8 cellular contexts compared by ENCODE assay signal in genomic region chr5:139481580-139482049, GRCh38. TPM values are rescaled to one million over a fixed set of nuclear protein-coding genes. Genes with fewer than 3 reads are reported as not detected.
DNase-seq lines count a peak whose midpoint lies in the region; ATAC-seq, FAIRE-seq and TF ChIP-seq lines count a peak whose summit lies in the region.

No MANE protein-coding gene starts in this region.

- TF ChIP-seq CTCF in AG04450 (IDR thresholded peaks at IDR 0.05; ENCODE audit: low read depth, low read length) (peak; percentile 30), endothelial cell of umbilical vein (IDR thresholded peaks at IDR 0.05; ENCODE audit: extremely low read depth in 1 of 2, insufficient read depth in 1 of 2, low read depth in 1 of 2, low read length in 2 of 2) (peak in 1 of 2 donors; percentile 36), neural progenitor cell (IDR thresholded peaks at IDR 0.05) (no peak)

- H3K27me3 Mint-ChIP-seq in neural progenitor cell (ENCODE audit: insufficient read depth, low read depth), result peaks cover 10% of the 10 kb centered on the region

- peak overlapping the region; percentile 51 for H3K18ac ChIP-seq in neuronal stem cell (ENCODE audit: low read length)

- no peak for TF ChIP-seq POLR2A in endothelial cell of umbilical vein (IDR thresholded peaks at IDR 0.05; ENCODE audit: low read depth, low read length)

- peak overlapping the region; percentile 7 for H2BK12ac ChIP-seq in neuronal stem cell (ENCODE audit: low read length)

- H3K4me1 ChIP-seq in endothelial cell of umbilical vein (ENCODE audit: control insufficient read depth, extremely low read depth, insufficient read depth, low read length) (peaks cover 27% of the 10 kb centered on the region), neuronal stem cell (ENCODE audit: control insufficient read depth in 2 of 2, insufficient read depth in 1 of 2, low read depth in 1 of 2, low read length in 2 of 2) (peaks cover 6 to 10% of the 10 kb centered on the region in 2 donors), neural progenitor cell (peaks cover 7% of the 10 kb centered on the region)

- DNase-seq in AG04450 (ENCODE audit: low read depth, low spot score), result no peak
- peak; percentile 48 for DNase-seq in RPMI8226
- DNase-seq in endothelial cell of umbilical vein (ENCODE audit: low read depth, low spot score), result no peak
- DNase-seq in neuronal stem cell (ENCODE audit: low spot score), result no peak
- no peak for DNase-seq in activated gamma-delta T cell (lab: John Stamatoyannopoulos, UW)
- no peak for DNase-seq in neural progenitor cell (ENCODE audit: low spot score)

- peak; percentile 8 for ATAC-seq in GM18870 (IDR thresholded peaks at IDR 0.05; ENCODE audit: unreplicated experiment)
- ATAC-seq in GM21360 (IDR thresholded peaks at IDR 0.05; ENCODE audit: unreplicated experiment), result no peak

- no CpG with 5 or more reads among the region's 5 CpGs for WGBS in neuronal stem cell (ENCODE audit: extremely low coverage in 2 of 2, insufficient read length in 2 of 2, insufficient replicate concordance in 1 of 2), 2 donors

- H3K27me3 ChIP-seq in AG04450 (ENCODE audit: control insufficient read depth, insufficient read depth, low read length), result no peaks in the 10 kb centered on the region
- H3K27me3 ChIP-seq in endothelial cell of umbilical vein (ENCODE audit: control insufficient read depth in 2 of 2, insufficient read depth in 2 of 2, low read length in 2 of 2), result no peaks in the 10 kb centered on the region
- peaks cover 0 to 3% (median 0%) of the 10 kb centered on the region in 3 experiments for H3K27me3 ChIP-seq in neuronal stem cell (ENCODE audit: control insufficient read depth in 3 of 3, insufficient read depth in 3 of 3, low read depth in 1 of 3, low read length in 3 of 3)
- H3K27me3 ChIP-seq in neural progenitor cell, result no peaks in the 10 kb centered on the region

- BruUV-seq in endothelial cell of umbilical vein (replicated peaks; lab: Mats Ljungman, UMichigan), result no TSS peak

- peak overlapping the region; percentile 6 for H2AK5ac ChIP-seq in neuronal stem cell (ENCODE audit: low read depth, low read length)

- no peaks in the 10 kb centered on the region for H3K9me3 Mint-ChIP-seq in neural progenitor cell

- dilution Hi-C loops in endothelial cell of umbilical vein (cut with MboI; ENCODE audit: extremely low pct_ligation_motif_present, low sequenced_read_pairs), result no loop called here

- no peaks in the 10 kb centered on the region for H3F3A ChIP-seq in neural progenitor cell (ENCODE audit: low read depth)

- H3K14ac ChIP-seq in neuronal stem cell (ENCODE audit: low read length), result no peak overlapping the region

- peak overlapping the region; percentile 53 for H2BK120ac ChIP-seq in neuronal stem cell (ENCODE audit: low read depth, low read length)

- no peak overlapping the region for H3K27ac Mint-ChIP-seq in neural progenitor cell

- no peaks in the 10 kb centered on the region for H3K9me1 ChIP-seq in endothelial cell of umbilical vein (replicated peaks; ENCODE audit: control insufficient read depth, extremely low read depth, insufficient read depth, low read length)

- H2AFZ ChIP-seq in endothelial cell of umbilical vein (ENCODE audit: low read depth, low read length) (peak overlapping the region; percentile 24), neuronal stem cell (ENCODE audit: low read length) (peak overlapping the region; percentile 13), neural progenitor cell (replicated peaks) (no peak overlapping the region)

- H3K4me3 Mint-ChIP-seq in neural progenitor cell, result no peak overlapping the region

- H3K36me3 Mint-ChIP-seq in neural progenitor cell, result no peaks in the 10 kb centered on the region

- H3K23ac ChIP-seq in neuronal stem cell (ENCODE audit: low read depth, low read length, poor library complexity), result peak overlapping the region; percentile 67

- intact Hi-C loops in endothelial cell of umbilical vein (cut with micrococcal nuclease), result loop anchor here (1.0 kb wide), 6 partner anchors 8 to 37 kb away; partner anchors contain the start of gene ECSCR

- H3K9me3 ChIP-seq in AG04450 (ENCODE audit: control insufficient read depth, insufficient read depth, low read length), result no peaks in the 10 kb centered on the region
- H3K9me3 ChIP-seq in endothelial cell of umbilical vein (replicated peaks; ENCODE audit: control insufficient read depth, insufficient read depth, low read length), result no peaks in the 10 kb centered on the region
- H3K9me3 ChIP-seq in neuronal stem cell (replicated peaks in 1 of 2; ENCODE audit: control insufficient read depth in 2 of 2, insufficient read depth in 1 of 2, low read depth in 1 of 2, low read length in 2 of 2), result no peaks in the 10 kb centered on the region
- H3K9me3 ChIP-seq in neural progenitor cell (ENCODE audit: low read depth), result no peaks in the 10 kb centered on the region

- H3K79me2 ChIP-seq in endothelial cell of umbilical vein (ENCODE audit: control insufficient read depth, insufficient read depth, low read length) (peaks cover 14% of the 10 kb centered on the region), neural progenitor cell (ENCODE audit: low read depth) (no peaks in the 10 kb centered on the region)

- no peak overlapping the region for H3K4ac ChIP-seq in neuronal stem cell (ENCODE audit: low read length)

- H4K20me1 ChIP-seq in endothelial cell of umbilical vein (replicated peaks; ENCODE audit: control insufficient read depth, extremely low read depth, insufficient read depth, low read length), result no peaks in the 10 kb centered on the region
- no peaks in the 10 kb centered on the region for H4K20me1 ChIP-seq in neural progenitor cell (ENCODE audit: low read depth)

- H3K4me2 ChIP-seq in endothelial cell of umbilical vein (ENCODE audit: insufficient read depth, low read length) (peak overlapping the region; percentile 87), neuronal stem cell (ENCODE audit: insufficient read depth, low read length, poor library complexity, severe bottlenecking) (no peak overlapping the region), neural progenitor cell (no peak overlapping the region)

- POLR2A ChIA-PET in AG04450 (lab: Yijun Ruan, JAX) (interaction anchor here (0.5 to 1.5 kb wide), 7 partner anchors 8 to 93 kb away, joined by 3 to 7 read pairs (median 5); partner anchors contain the start of gene UBE2D2), endothelial cell of umbilical vein (lab: Charles Lee) (interaction anchor here (0.5 to 2.2 kb wide), 7 partner anchors 8 to 38 kb away, joined by 3 to 21 read pairs (median 7); partner anchors contain the start of gene ECSCR)

- H3K4me1 Mint-ChIP-seq in neural progenitor cell, result peaks cover 21% of the 10 kb centered on the region

- no peak overlapping the region for H4K91ac ChIP-seq in neuronal stem cell (ENCODE audit: low read depth, low read length, poor library complexity)

- no peak for FAIRE-seq in endothelial cell of umbilical vein (lab: Jason Lieb, UNC)

- H3K27ac ChIP-seq in AG04450 (ENCODE audit: low read depth, low read length) (peak overlapping the region; percentile 92), endothelial cell of umbilical vein (ENCODE audit: insufficient read depth, low read depth, low read length) (peak overlapping the region; percentile 94), neuronal stem cell (replicated peaks; ENCODE audit: low read length) (no peak overlapping the region), neural progenitor cell (no peak overlapping the region)

- peak overlapping the region; percentile 29 for H2BK5ac ChIP-seq in neuronal stem cell (ENCODE audit: low read length)

- H3K36me3 ChIP-seq in endothelial cell of umbilical vein (ENCODE audit: control insufficient read depth in 2 of 2, extremely low read depth in 1 of 2, insufficient read depth in 2 of 2, low read length in 2 of 2) (peaks cover 4 to 15% of the 10 kb centered on the region in 2 experiments), neuronal stem cell (replicated peaks in 1 of 2; ENCODE audit: control insufficient read depth in 2 of 2, insufficient read depth in 2 of 2, low read length in 2 of 2) (no peaks in the 10 kb centered on the region), neural progenitor cell (no peaks in the 10 kb centered on the region)

- H2BK15ac ChIP-seq in neuronal stem cell (ENCODE audit: low read length), result peak overlapping the region; percentile 72

- H4K8ac ChIP-seq in neuronal stem cell (ENCODE audit: low read depth, low read length), result no peak overlapping the region

- CTCF ChIA-PET in AG04450 (lab: Charles Lee), result interaction anchor here (0.9 to 1.7 kb wide), 3 partner anchors 22 to 60 kb away, joined by 3 to 8 read pairs (median 5); no protein-coding TSS in a partner anchor
- CTCF ChIA-PET in endothelial cell of umbilical vein (lab: Charles Lee), result interaction anchor here (0.6 to 3.2 kb wide), 13 partner anchors 8 to 59 kb away, joined by 3 to 59 read pairs (median 8); partner anchors contain the start of genes ECSCR and SMIM33

- H3K4me3 ChIP-seq in AG04450 (ENCODE audit: low read depth, low read length) (peak overlapping the region; percentile 76), endothelial cell of umbilical vein (replicated peaks in 1 of 3; ENCODE audit: insufficient read depth in 1 of 3, low read depth in 1 of 3, low read length in 3 of 3) (peak overlapping the region; percentile 4 to 67 (median 42)), neuronal stem cell (ENCODE audit: low read length in 2 of 2) (no peak overlapping the region), neural progenitor cell (no peak overlapping the region)

- H3K9ac ChIP-seq in endothelial cell of umbilical vein (replicated peaks; ENCODE audit: extremely low read depth, insufficient read depth, low read length) (peak overlapping the region; percentile 86), neuronal stem cell (ENCODE audit: low read depth, low read length, poor library complexity) (no peak overlapping the region), neural progenitor cell (no peak overlapping the region)

- no peaks in the 10 kb centered on the region for H3K79me1 ChIP-seq in neuronal stem cell (ENCODE audit: low read depth, low read length)

RNA-seq across cellular contexts. Expression of gene STING1, which starts 0.9 kb away (rescaled TPM):
- polyA plus RNA-seq in AG04450 (2011; rRNA removed) (50.6 and 66.9 TPM in 2 replicates), endothelial cell of umbilical vein (143 and 185 TPM in 2 replicates)
- polyA minus RNA-seq in AG04450 (2011; rRNA and poly(A)+ RNA removed), result 44.3 and 61.7 TPM in 2 replicates
- total RNA-seq in endothelial cell of umbilical vein (108 and 127 TPM in 2 replicates), neural progenitor cell (ENCODE audit: low replicate concordance) (0.07 and 0.19 TPM in 2 replicates)
- 70.0 and 88.1 TPM in 2 replicates for polyA plus RNA-seq in endothelial cell of umbilical vein (2011; cell fraction: cytosol; rRNA removed)
- 174 and 214 TPM in 2 replicates for polyA plus RNA-seq in endothelial cell of umbilical vein (2011; cell fraction: nucleus; rRNA removed)
- polyA plus RNA-seq in endothelial cell of umbilical vein (2012), result 57.7 and 58.8 TPM in 2 replicates
- 102 and 117 TPM in 2 replicates for polyA minus RNA-seq in endothelial cell of umbilical vein
- 20.3 TPM for polyA minus RNA-seq in endothelial cell of umbilical vein (2011; cell fraction: cytosol; rRNA and poly(A)+ RNA removed)
- polyA minus RNA-seq in endothelial cell of umbilical vein (2011; cell fraction: nucleus; rRNA and poly(A)+ RNA removed), result 37.9 and 67.7 TPM in 2 replicates
- polyA plus RNA-seq in neuronal stem cell (2013, experiment 1 of 2), result 0.22 TPM
- polyA plus RNA-seq in neuronal stem cell (2013, experiment 2 of 2), result 0.10 TPM

RNA-seq across cellular contexts. Expression of gene SMIM33, which starts 10.8 kb away (rescaled TPM):
- not detected in 2 replicates for polyA plus RNA-seq in AG04450 (2011; rRNA removed)
- not detected in 2 replicates for polyA minus RNA-seq in AG04450 (2011; rRNA and poly(A)+ RNA removed)
- not detected in 2 replicates for total RNA-seq in endothelial cell of umbilical vein
- not detected in 2 replicates for polyA plus RNA-seq in endothelial cell of umbilical vein
- polyA plus RNA-seq in endothelial cell of umbilical vein (2011; cell fraction: cytosol; rRNA removed), result not detected in 2 replicates
- not detected in 2 replicates for polyA plus RNA-seq in endothelial cell of umbilical vein (2011; cell fraction: nucleus; rRNA removed)
- polyA plus RNA-seq in endothelial cell of umbilical vein (2012), result not detected in 2 replicates
- not detected in 2 replicates for polyA minus RNA-seq in endothelial cell of umbilical vein
- polyA minus RNA-seq in endothelial cell of umbilical vein (2011; cell fraction: cytosol; rRNA and poly(A)+ RNA removed), result not detected
- polyA minus RNA-seq in endothelial cell of umbilical vein (2011; cell fraction: nucleus; rRNA and poly(A)+ RNA removed), result not detected in 2 replicates
- polyA plus RNA-seq in neuronal stem cell (2013, experiment 1 of 2), result not detected
- polyA plus RNA-seq in neuronal stem cell (2013, experiment 2 of 2), result not detected
- total RNA-seq in neural progenitor cell (ENCODE audit: low replicate concordance), result not detected in 2 replicates

RNA-seq across cellular contexts. Expression of gene ECSCR, which starts 19.1 kb away (rescaled TPM):
- 0.82 and 1.1 TPM in 2 replicates for polyA plus RNA-seq in AG04450 (2011; rRNA removed)
- polyA minus RNA-seq in AG04450 (2011; rRNA and poly(A)+ RNA removed), result 0.64 and 0.91 TPM in 2 replicates
- 365 and 377 TPM in 2 replicates for total RNA-seq in endothelial cell of umbilical vein
- 1,085 and 1,188 TPM in 2 replicates for polyA plus RNA-seq in endothelial cell of umbilical vein
- polyA plus RNA-seq in endothelial cell of umbilical vein (2011; cell fraction: cytosol; rRNA removed), result 915 and 1,040 TPM in 2 replicates
- 372 and 386 TPM in 2 replicates for polyA plus RNA-seq in endothelial cell of umbilical vein (2011; cell fraction: nucleus; rRNA removed)
- 467 and 640 TPM in 2 replicates for polyA plus RNA-seq in endothelial cell of umbilical vein (2012)
- polyA minus RNA-seq in endothelial cell of umbilical vein, result 533 and 550 TPM in 2 replicates
- polyA minus RNA-seq in endothelial cell of umbilical vein (2011; cell fraction: cytosol; rRNA and poly(A)+ RNA removed), result not detected
- polyA minus RNA-seq in endothelial cell of umbilical vein (2011; cell fraction: nucleus; rRNA and poly(A)+ RNA removed), result 142 and 146 TPM in 2 replicates
- polyA plus RNA-seq in neuronal stem cell (2013, experiment 1 of 2), result 0.32 TPM
- 0.21 TPM for polyA plus RNA-seq in neuronal stem cell (2013, experiment 2 of 2)
- total RNA-seq in neural progenitor cell (ENCODE audit: low replicate concordance), result not detected in 2 replicates

RNA-seq across cellular contexts. Expression of gene DNAJC18, which starts 42.3 kb away (rescaled TPM):
- polyA plus RNA-seq in AG04450 (2011; rRNA removed), result 12.7 and 17.7 TPM in 2 replicates
- polyA minus RNA-seq in AG04450 (2011; rRNA and poly(A)+ RNA removed), result 9.1 and 9.9 TPM in 2 replicates
- 51.1 and 52.6 TPM in 2 replicates for total RNA-seq in endothelial cell of umbilical vein
- 23.2 and 26.0 TPM in 2 replicates for polyA plus RNA-seq in endothelial cell of umbilical vein
- polyA plus RNA-seq in endothelial cell of umbilical vein (2011; cell fraction: cytosol; rRNA removed), result 11.9 and 17.8 TPM in 2 replicates
- 191 and 204 TPM in 2 replicates for polyA plus RNA-seq in endothelial cell of umbilical vein (2011; cell fraction: nucleus; rRNA removed)
- polyA plus RNA-seq in endothelial cell of umbilical vein (2012), result 33.0 and 35.2 TPM in 2 replicates
- 24.1 and 26.7 TPM in 2 replicates for polyA minus RNA-seq in endothelial cell of umbilical vein
- polyA minus RNA-seq in endothelial cell of umbilical vein (2011; cell fraction: cytosol; rRNA and poly(A)+ RNA removed), result 3.0 TPM
- 39.1 and 53.2 TPM in 2 replicates for polyA minus RNA-seq in endothelial cell of umbilical vein (2011; cell fraction: nucleus; rRNA and poly(A)+ RNA removed)
- polyA plus RNA-seq in neuronal stem cell (2013, experiment 1 of 2), result 15.9 TPM
- polyA plus RNA-seq in neuronal stem cell (2013, experiment 2 of 2), result 15.9 TPM
- 13.7 and 21.7 TPM in 2 replicates for total RNA-seq in neural progenitor cell (ENCODE audit: low replicate concordance)

Comparison
In these comparisons a context has a peak if more than half of its experiments do, and no peak if none do; other contexts are left out.
1. H3K27ac ChIP-seq: peak in AG04450 (single experiment) and endothelial cell of umbilical vein (single experiment); none in neuronal stem cell (single experiment) and neural progenitor cell (single experiment).
2. H3K4me3 ChIP-seq: peak in AG04450 (single experiment) and endothelial cell of umbilical vein (3 of 3); none in neuronal stem cell (0 of 2) and neural progenitor cell (single experiment).
3. RNA of gene STING1, which starts 0.9 kb away (total RNA-seq): 108 to 127 TPM in endothelial cell of umbilical vein; 0.07 to 0.19 TPM in neural progenitor cell; every median in the first group is over 10 times any median in the second.
4. RNA of gene ECSCR, which starts 19.1 kb away (total RNA-seq): 365 to 377 TPM in endothelial cell of umbilical vein; not detected in neural progenitor cell; every median in the first group is over 100 times any median in the second.